ENCODE assay signal across 1 cellular context in genomic region chr20:31674895-31675827, GRCh38.
TF ChIP-seq lines count a peak whose summit lies in the region.

No MANE protein-coding gene starts in this region.

TF ChIP-seq in GM12878, 131 proteins besides CTCF, POLR2A, EP300 and RAD21 (continued from another document and continues in another):
- TF ChIP-seq REST (IDR thresholded peaks at IDR 0.05; ENCODE audit: low read depth, low read length) (no peak), NFIC (IDR thresholded peaks at IDR 0.05; ENCODE audit: low read depth, low read length) (peak; percentile 47; the same call in 1 of the 2 replicates), SPI1 (IDR thresholded peaks at IDR 0.05; ENCODE audit: borderline replicate concordance, insufficient read depth, low read depth, low read length) (peak; percentile 69; the same call in 1 of the 2 replicates), GABPA (IDR thresholded peaks at IDR 0.05; ENCODE audit: low read depth) (peak; percentile 88), CBFB (IDR thresholded peaks at IDR 0.05; ENCODE audit: low read depth) (no peak), TCF3 (IDR thresholded peaks at IDR 0.05; ENCODE audit: borderline replicate concordance, insufficient read depth, low read depth, low read length) (no peak), CREB1 (IDR thresholded peaks at IDR 0.05; ENCODE audit: low read depth) (peak; percentile 82), IRF4 (IDR thresholded peaks at IDR 0.05; ENCODE audit: low read depth, low read length) (peak; percentile 11; the same call in 1 of the 2 replicates), ZBTB40 (IDR thresholded peaks at IDR 0.05; ENCODE audit: borderline replicate concordance) (peak; percentile 88), HSF1 (IDR thresholded peaks at IDR 0.05; ENCODE audit: low read depth, low read length) (no peak), TAF1 (IDR thresholded peaks at IDR 0.05; ENCODE audit: borderline replicate concordance, low read depth, low read length) (no peak; the same call in 1 of the 2 replicates), MTA3 (IDR thresholded peaks at IDR 0.05; ENCODE audit: borderline replicate concordance, low read length) (0 out of 2 replicates have a peak, but pooled peaks have one; percentile 35), SREBF2 (IDR thresholded peaks at IDR 0.05; ENCODE audit: low read length) (no peak), TCF12 (IDR thresholded peaks at IDR 0.05; ENCODE audit: low read depth, low read length) (no peak), ATF2 (IDR thresholded peaks at IDR 0.05; ENCODE audit: low read length) (no peak), E2F8 (IDR thresholded peaks at IDR 0.05; ENCODE audit: low read depth, partially characterized antibody) (peak; percentile 45), POU2F2 (IDR thresholded peaks at IDR 0.05; ENCODE audit: borderline replicate concordance, low read depth, low read length) (peak; percentile 43; the same call in 1 of the 3 replicates), ZZZ3 (IDR thresholded peaks at IDR 0.05; ENCODE audit: control insufficient read depth, insufficient read length, low read depth) (no peak), STAT1 (conservative IDR thresholded peaks at IDR 0.05) (no peak), MYC (IDR thresholded peaks at IDR 0.05; ENCODE audit: insufficient read depth, insufficient read length, insufficient replicate concordance, low read length, severe bottlenecking) (no peak), ELK1 (IDR thresholded peaks at IDR 0.05; ENCODE audit: low read depth, low read length) (no peak), SMAD5 (IDR thresholded peaks at IDR 0.05; ENCODE audit: low read depth) (no peak; the same call in 1 of the 2 replicates), NBN (IDR thresholded peaks at IDR 0.05) (0 out of 2 replicates have a peak, but pooled peaks have one; percentile 57), DPF2 (IDR thresholded peaks at IDR 0.05) (no peak), BCLAF1 (IDR thresholded peaks at IDR 0.05) (no peak), KDM1A (IDR thresholded peaks at IDR 0.05; ENCODE audit: borderline replicate concordance) (no peak), NR2F1 (conservative IDR thresholded peaks at IDR 0.05) (no peak), ZNF687 (IDR thresholded peaks at IDR 0.05) (peak; percentile 93), USF1 (IDR thresholded peaks at IDR 0.05; ENCODE audit: borderline replicate concordance, extremely low read length, insufficient read depth, low read depth, low read length) (no peak), NRF1 (conservative IDR thresholded peaks at IDR 0.05; ENCODE audit: low read depth, low read length) (no peak)
